18 cellular contexts compared by ENCODE assay signal in the genomic region with DNA sequence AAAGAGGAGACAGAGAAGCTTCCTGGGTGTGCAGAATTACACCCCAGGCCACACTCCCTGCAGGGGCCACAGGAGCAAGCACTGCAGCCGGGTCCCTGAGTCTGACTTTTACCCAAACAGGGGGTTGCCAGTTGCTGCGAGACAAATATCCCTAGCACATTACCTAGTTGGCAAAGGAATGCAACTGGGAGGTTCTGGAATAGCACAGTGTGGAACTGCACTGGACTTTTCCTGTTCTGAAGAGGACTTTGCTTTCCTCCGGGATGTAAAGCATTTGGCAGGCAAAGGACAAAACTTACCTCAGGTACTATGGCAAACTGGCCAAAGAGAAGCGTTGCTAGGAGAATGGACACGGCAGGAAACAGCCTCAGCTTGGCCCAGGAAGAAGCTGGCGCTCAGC. TPM values are rescaled to one million over a fixed set of nuclear protein-coding genes. Genes with fewer than 3 reads are reported as not detected.
DNase-seq lines count a peak whose midpoint lies in the region; ATAC-seq and TF ChIP-seq lines count a peak whose summit lies in the region.
"Had no signal": no experiment of that assay in that cellular context is flagged by ENCODE, and none has a peak within 500 bp of the region (broad histone marks: within the 10 kb centered on the region; RNA-seq: fewer than 3 reads in every experiment).

No MANE protein-coding gene starts in this region.

- no peaks in the 10 kb centered on the region for H3K27me3 ChIP-seq in DOHH2 (ENCODE audit: control insufficient read depth, low read length)
- peaks cover 0 to 11% of the 10 kb centered on the region in 2 donors for H3K27me3 ChIP-seq in left lung
- H3K27me3 ChIP-seq in prostate gland (replicated peaks; ENCODE audit: insufficient read depth) = no peaks in the 10 kb centered on the region

- H3K27ac ChIP-seq in DOHH2 (ENCODE audit: low read depth, low read length) = peak overlapping the region; percentile 39; the same call in 1 of the 2 replicates
- peak overlapping the region in 1 of 2 donors; percentile 74 for H3K27ac ChIP-seq in left lung
- peak overlapping the region; percentile 32 to 50 for H3K27ac ChIP-seq in prostate gland
- H3K27ac ChIP-seq: thoracic aorta had no signal

- peak; percentile 23 for ATAC-seq in left lung
- ATAC-seq in HG03439 (IDR thresholded peaks at IDR 0.05; ENCODE audit: unreplicated experiment) = no peak
- no peak for ATAC-seq in GM21786 (IDR thresholded peaks at IDR 0.05; ENCODE audit: unreplicated experiment)
- ATAC-seq in GM21723 (IDR thresholded peaks at IDR 0.05; ENCODE audit: unreplicated experiment) = no peak

- intact Hi-C loops in left lung (cut with DNase I) (no loop called here), prostate gland (cut with DNase I) (no loop called here)

- H3K4me1 ChIP-seq in DOHH2 (ENCODE audit: control insufficient read depth, low read length) = peaks cover 95% of the 10 kb centered on the region
- peaks cover 0 to 23% of the 10 kb centered on the region in 2 donors for H3K4me1 ChIP-seq in left lung
- H3K4me1 ChIP-seq in prostate gland (replicated peaks) = peaks cover 2% of the 10 kb centered on the region

- peaks cover 99% of the 10 kb centered on the region for H3K79me2 ChIP-seq in DOHH2 (ENCODE audit: control insufficient read depth, low read length)

- TF ChIP-seq POLR2A in prostate gland (IDR thresholded peaks at IDR 0.05) = no peak

- WGBS in prostate gland = 49% methylated on average over 6 of the region's 6 CpGs

- H3K9me2 ChIP-seq in DOHH2 (replicated peaks; ENCODE audit: control insufficient read depth, low read length) = no peaks in the 10 kb centered on the region

- peaks cover 14% of the 10 kb centered on the region for H3F3A ChIP-seq in DOHH2 (ENCODE audit: control insufficient read depth, insufficient read depth)

- peaks cover 80% of the 10 kb centered on the region for H4K20me1 ChIP-seq in DOHH2 (ENCODE audit: control insufficient read depth, insufficient read depth, low read depth, low read length)

- no peak for TF ChIP-seq CTCF in DOHH2 (IDR thresholded peaks at IDR 0.05; ENCODE audit: low read depth, low read length, poor library complexity, severe bottlenecking)
- TF ChIP-seq CTCF in left lung (IDR thresholded peaks at IDR 0.05) = no peak
- no peak for TF ChIP-seq CTCF in prostate gland (IDR thresholded peaks at IDR 0.05)

- H3K4me3 ChIP-seq in DOHH2 (ENCODE audit: low read length) (no peak overlapping the region), left lung (no peak overlapping the region), prostate gland (no peak overlapping the region)
- H3K4me3 ChIP-seq: thoracic aorta had no signal

- H3K9me3 ChIP-seq in DOHH2 (ENCODE audit: control insufficient read depth, insufficient read depth, low read length) = no peaks in the 10 kb centered on the region
- no peaks in the 10 kb centered on the region for H3K9me3 ChIP-seq in left lung
- no peaks in the 10 kb centered on the region for H3K9me3 ChIP-seq in prostate gland
- H3K9me3 ChIP-seq: thoracic aorta had no signal

- H3K36me3 ChIP-seq in DOHH2 (ENCODE audit: control insufficient read depth, low read length) (peaks cover 96% of the 10 kb centered on the region), left lung (no peaks in the 10 kb centered on the region), prostate gland (no peaks in the 10 kb centered on the region)
- H3K36me3 ChIP-seq: thoracic aorta had no signal

- peak overlapping the region; percentile 32 for H3K4me2 ChIP-seq in DOHH2 (ENCODE audit: low read length)

- DNase-seq in NCI-H69 (lab: John Stamatoyannopoulos, UW) = peak; percentile 5
- no peak for DNase-seq in left lung
- DNase-seq in prostate gland (ENCODE audit: low spot score) = no peak
- no peak for DNase-seq in mesenteric fat pad (ENCODE audit: low spot score)
- DNase-seq: activated CD4-positive, alpha-beta T cell treated with anti-CD3 and anti-CD28 coated beads, Interleukin-2, amount 50 U/mL, for 1 hour; activated CD8-positive, alpha-beta memory T cell treated with anti-CD3 and anti-CD28 coated beads, Interleukin-2, amount 50 U/mL, for 48 hours; activated gamma-delta T cell treated with Interleukin-2 at 50 U/mL for 16 hours; DND-41; effector CD8-positive, alpha-beta T cell; head of caudate nucleus; NCI-H1105 treated with DMSO at 0.1 percent for 48 hours; NCI-H524 treated with DMSO at 0.1 percent for 48 hours; SW 1271 had no signal

RNA-seq across cellular contexts. Expression of a gene that starts 45.1 kb away (rescaled TPM):
- total RNA-seq in left lung (1 to 10 TPM; 4.0 to 7.3 TPM), prostate gland (10 to 100 TPM; 14.6 to 22.2 TPM), mesenteric fat pad (0.64 TPM)
